31 cellular contexts compared by ENCODE assay signal in the genomic region with DNA sequence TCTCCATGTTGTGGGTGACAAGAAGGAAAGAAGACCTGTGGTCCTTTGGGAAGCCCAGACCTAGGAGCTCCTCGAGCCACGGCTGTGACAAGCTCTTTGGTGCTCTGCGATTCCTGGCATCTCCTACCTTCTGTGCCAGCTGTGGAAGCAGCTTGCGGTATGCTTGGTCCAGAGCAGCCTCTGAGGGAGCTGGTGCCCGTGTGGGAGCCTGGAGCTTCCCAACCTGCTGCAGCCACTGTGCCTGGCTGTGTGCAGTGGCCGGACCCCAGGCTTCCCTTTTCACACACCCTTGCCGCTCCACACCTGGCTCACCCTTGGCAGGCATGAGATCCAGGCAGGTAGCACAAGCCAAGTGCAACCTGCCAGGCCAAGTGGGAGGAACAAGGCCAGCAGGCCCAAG.
"Had no signal": no experiment of that assay in that cellular context is flagged by ENCODE, and none has a peak within 500 bp of the region (broad histone marks: within the 10 kb centered on the region; RNA-seq: fewer than 3 reads in every experiment).

No MANE protein-coding gene starts in this region.

- H3K9ac ChIP-seq: KMS-11 had no signal

- H3K27me3 ChIP-seq: brain microvascular endothelial cell, Peyer's patch had no signal

- H3K36me3 ChIP-seq: brain microvascular endothelial cell, Peyer's patch, WERI-Rb-1 had no signal

- H3K4me1 ChIP-seq: Peyer's patch had no signal

- H3K27me3 Mint-ChIP-seq: activated CD8-positive, alpha-beta T cell treated with anti-CD3 and anti-CD28 coated beads for 36 hours; activated naive CD8-positive, alpha-beta T cell treated with anti-CD3 and anti-CD28 coated beads for 36 hours; activated T-helper 17 cell treated with anti-CD3 and anti-CD28 coated beads, Interleukin-2, amount 50 U/mL, for 72 hours had no signal

- H3K4me2 ChIP-seq: KMS-11 had no signal

- H3K4me3 ChIP-seq: Peyer's patch had no signal

- H3K9me3 Mint-ChIP-seq: activated CD8-positive, alpha-beta T cell treated with anti-CD3 and anti-CD28 coated beads for 36 hours; activated naive CD8-positive, alpha-beta T cell treated with anti-CD3 and anti-CD28 coated beads for 36 hours; activated T-cell treated with anti-CD3 and anti-CD28 coated beads, Interleukin-2, amount 50 U/mL, for 72 hours; activated T-helper 17 cell treated with anti-CD3 and anti-CD28 coated beads, Interleukin-2, amount 50 U/mL, for 72 hours had no signal

- H3K27ac Mint-ChIP-seq: activated CD8-positive, alpha-beta T cell treated with anti-CD3 and anti-CD28 coated beads for 36 hours; activated naive CD8-positive, alpha-beta T cell treated with anti-CD3 and anti-CD28 coated beads for 36 hours; activated T-cell treated with anti-CD3 and anti-CD28 coated beads, Interleukin-2, amount 50 U/mL, for 72 hours; activated T-helper 17 cell treated with anti-CD3 and anti-CD28 coated beads, Interleukin-2, amount 50 U/mL, for 72 hours had no signal

- H3K4me3 Mint-ChIP-seq: activated CD8-positive, alpha-beta T cell treated with anti-CD3 and anti-CD28 coated beads for 36 hours; activated naive CD8-positive, alpha-beta T cell treated with anti-CD3 and anti-CD28 coated beads for 36 hours; activated T-cell treated with anti-CD3 and anti-CD28 coated beads, Interleukin-2, amount 50 U/mL, for 72 hours; activated T-helper 17 cell treated with anti-CD3 and anti-CD28 coated beads, Interleukin-2, amount 50 U/mL, for 72 hours had no signal

- H3K4me1 Mint-ChIP-seq: activated naive CD8-positive, alpha-beta T cell treated with anti-CD3 and anti-CD28 coated beads for 36 hours; activated T-helper 17 cell treated with anti-CD3 and anti-CD28 coated beads, Interleukin-2, amount 50 U/mL, for 72 hours had no signal

- H3K36me3 Mint-ChIP-seq: activated naive CD8-positive, alpha-beta T cell treated with anti-CD3 and anti-CD28 coated beads for 36 hours had no signal

- H3K9me3 ChIP-seq: Peyer's patch had no signal

- ATAC-seq: activated CD8-positive, alpha-beta T cell treated with anti-CD3 and anti-CD28 coated beads for 36 hours; activated T-cell treated with anti-CD3 and anti-CD28 coated beads, Interleukin-2, amount 50 U/mL, for 72 hours; activated T-helper 17 cell treated with anti-CD3 and anti-CD28 coated beads, Interleukin-2, amount 50 U/mL, for 72 hours; PC-3 had no signal

- DNase-seq: activated CD4-positive, alpha-beta T cell treated with anti-CD3 and anti-CD28 coated beads for 1 hour; activated CD4-positive, alpha-beta T cell treated with anti-CD3 and anti-CD28 coated beads for 48 hours; activated CD4-positive, CD25-positive, alpha-beta regulatory T cell; activated CD8-positive, alpha-beta T cell treated with anti-CD3 and anti-CD28 coated beads for 36 hours; activated effector memory CD4-positive, alpha-beta T cell treated with anti-CD3 and anti-CD28 coated beads, Interleukin-2, amount 50 U/mL, for 16 hours; activated naive CD4-positive, alpha-beta T cell; activated naive CD4-positive, alpha-beta T cell treated with anti-CD3 and anti-CD28 coated beads, Interleukin-2, amount 50 U/mL, for 16 hours; activated naive CD8-positive, alpha-beta T cell treated with anti-CD3 and anti-CD28 coated beads for 36 hours; activated T-cell treated with anti-CD3 and anti-CD28 coated beads, Interleukin-2, amount 50 U/mL, for 1 hour; activated T-cell treated with anti-CD3 and anti-CD28 coated beads, Interleukin-2, amount 50 U/mL, for 72 hours; amniotic stem cell; brain microvascular endothelial cell; MM.1S; MV-4-11; NCI-H1092; NCI-H1436 treated with DMSO at 0.1 percent for 48 hours; NCI-H1694 treated with DMSO at 0.1 percent for 48 hours; NCI-H2029; NCI-H345; NCI-H524 treated with DMSO at 0.1 percent for 48 hours; PC-3; Peyer's patch; RPMI8226; SIG-M5; SW 1271; T-helper 1 cell; T-helper 2 cell; T-helper 9 cell; WERI-Rb-1 had no signal

- H3K27ac ChIP-seq: brain microvascular endothelial cell, KMS-11, Peyer's patch, WERI-Rb-1 had no signal
